In genomic region chr3:9861201-9861600, GRCh38 we compare ENCODE assay signal across 31 cellular contexts. TPM values are rescaled to one million over a fixed set of nuclear protein-coding genes. Genes with fewer than 3 reads are reported as not detected.
DNase-seq lines count a peak whose midpoint lies in the region; ATAC-seq, FAIRE-seq and TF ChIP-seq lines count a peak whose summit lies in the region.
"Had no signal": no experiment of that assay in that cellular context is flagged by ENCODE, and none has a peak within 500 bp of the region (broad histone marks: within the 10 kb centered on the region; RNA-seq: fewer than 3 reads in every experiment).

No MANE protein-coding gene starts in this region.

- H4K20me1 ChIP-seq in GM23338 (replicated peaks; ENCODE audit: insufficient read depth) (no peaks in the 10 kb centered on the region), K562 (replicated peaks; ENCODE audit: control insufficient read depth, insufficient read depth, low read length) (no peaks in the 10 kb centered on the region)
- H4K20me1 ChIP-seq: BLaER1 treated with 17β-estradiol and CSF1 and Interleukin-3, amounts not matched to agents 10 nM and 100 nM had no signal

- peak overlapping the region in 1 of 2 experiments; percentile 90; a peak in 2 of 4 replicates for H3K9ac ChIP-seq in K562 (ENCODE audit: insufficient read depth in 1 of 2, low read depth in 2 of 2, low read length in 2 of 2)
- H3K9ac ChIP-seq: BLaER1 treated with 17β-estradiol and CSF1 and Interleukin-3, amounts not matched to agents 10 nM and 100 nM had no signal

- TF ChIP-seq EP300 in K562 (IDR thresholded peaks at IDR 0.05; ENCODE audit: low read length), result no peak

- no peak overlapping the region for H3K27ac Mint-ChIP-seq in GM23338
- H3K27ac Mint-ChIP-seq: CD4-positive, alpha-beta T cell; HFFc6 had no signal

- intact Hi-C loops in K562 (cut with micrococcal nuclease) (loop anchor here (5.0 kb wide), 2 partner anchors 56 to 71 kb away; partner anchors contain the start of genes CRELD1 and IL17RC), posterior vena cava (cut with DNase I) (no loop called here)

- H3K9me3 ChIP-seq in K562 (replicated peaks; ENCODE audit: control insufficient read depth, insufficient read depth, low read depth, low read length), result no peaks in the 10 kb centered on the region
- H3K9me3 ChIP-seq: A549; BLaER1 treated with 17β-estradiol and CSF1 and Interleukin-3, amounts not matched to agents 10 nM and 100 nM had no signal

- TF ChIP-seq POLR2A in K562 (conservative IDR thresholded peaks at IDR 0.05), result no peak

- CTCF ChIA-PET in HEK293T (lab: Yijun Ruan, JAX), result no interaction called here
- CTCF ChIA-PET in K562 (lab: Yijun Ruan, JAX; ENCODE audit: low intra/inter-chr PET ratio), result no interaction called here

- no peak for FAIRE-seq in K562 (lab: Jason Lieb, UNC)
- FAIRE-seq: A549, D721Med, G401.6, H54 had no signal

- H3K4me3 ChIP-seq in GM23338 (no peak overlapping the region), K562 (no peak overlapping the region)
- H3K4me3 ChIP-seq: A549; BLaER1 treated with 17β-estradiol and CSF1 and Interleukin-3, amounts not matched to agents 10 nM and 100 nM had no signal

- H3K4me1 Mint-ChIP-seq in GM23338, result peaks cover 25% of the 10 kb centered on the region

- no peak overlapping the region for H3K4me3 Mint-ChIP-seq in GM23338
- H3K4me3 Mint-ChIP-seq: CD4-positive, alpha-beta T cell; HFFc6 had no signal

- H2AFZ ChIP-seq in GM23338 (no peak overlapping the region), K562 (ENCODE audit: low read depth, low read length) (peak overlapping the region; percentile 99)

- H3K36me3 ChIP-seq in GM23338 (ENCODE audit: insufficient read depth) (no peaks in the 10 kb centered on the region), K562 (ENCODE audit: control insufficient read depth, insufficient read depth, low read length) (no peaks in the 10 kb centered on the region)
- H3K36me3 ChIP-seq: BLaER1 treated with 17β-estradiol and CSF1 and Interleukin-3, amounts not matched to agents 10 nM and 100 nM had no signal

- TF ChIP-seq CTCF in GM23338 (conservative IDR thresholded peaks at IDR 0.05; ENCODE audit: low read depth in 2 of 2), result no peak
- no peak for TF ChIP-seq CTCF in K562 (IDR thresholded peaks at IDR 0.05 in 2 of 3, conservative IDR thresholded peaks at IDR 0.05 in 1 of 3; ENCODE audit: insufficient read depth in 2 of 3, low read depth in 1 of 3, low read length in 3 of 3)

- H3K27me3 ChIP-seq in GM23338 (ENCODE audit: insufficient read depth) (0 out of 2 replicates have a peak, but pooled peaks cover 2% of the 10 kb centered on the region), K562 (ENCODE audit: control insufficient read depth in 2 of 2, insufficient read depth in 2 of 2, low read length in 2 of 2) (no peaks in the 10 kb centered on the region)

- no peaks in the 10 kb centered on the region for H3K79me2 ChIP-seq in GM23338 (replicated peaks; ENCODE audit: insufficient read depth)
- H3K79me2 ChIP-seq in K562 (ENCODE audit: control insufficient read depth, insufficient read depth, low read length), result no peaks in the 10 kb centered on the region

- POLR2A ChIA-PET in HEK293T (lab: Yijun Ruan, JAX), result interaction anchor here (1.0 kb wide), 1 partner anchor 17 kb away, joined by 4 read pairs; the partner anchor contains the start of gene RPUSD3
- POLR2A ChIA-PET in K562 (lab: Yijun Ruan, JAX), result interaction anchor here (0.6 kb wide), 1 partner anchor 56 kb away, joined by 3 read pairs; no protein-coding TSS in a partner anchor

- TF ChIP-seq RAD21 in K562 (CRISPR knock-in tag; conservative IDR thresholded peaks at IDR 0.05 in 1 of 2, IDR thresholded peaks at IDR 0.05 in 1 of 2), result no peak

- WGBS in K562 (ENCODE audit: insufficient coverage, low coverage, missing lambda C conversion rate), result 74% methylated on average over 4 of the region's 4 CpGs

- H3K4me2 ChIP-seq in GM23338 (peak overlapping the region; percentile 60; the same call in 1 of the 2 replicates), K562 (ENCODE audit: insufficient read depth, low read length) (no peak overlapping the region)
- H3K4me2 ChIP-seq: A549; BLaER1 treated with 17β-estradiol and CSF1 and Interleukin-3, amounts not matched to agents 10 nM and 100 nM had no signal

- H3K27ac ChIP-seq in GM23338 (ENCODE audit: low read depth) (no peak overlapping the region), K562 (ENCODE audit: extremely low read depth, low read depth, low read length) (no peak overlapping the region)
- H3K27ac ChIP-seq: BLaER1 treated with 17β-estradiol and CSF1 and Interleukin-3, amounts not matched to agents 10 nM and 100 nM; HL-60 had no signal

- DNase-seq in GM23338 (ENCODE audit: low spot score) (peak; percentile 60), HEK293T (ENCODE audit: extremely low spot score) (no peak), K562 (ENCODE audit: extremely low read depth in 1 of 4, low spot score in 3 of 4) (no peak), posterior vena cava (ENCODE audit: low spot score) (peak; percentile 29), NCI-H2196 treated with DMSO at 0.1 percent for 48 hours (lab: John Stamatoyannopoulos, UW; ENCODE audit: unreplicated experiment) (no peak)
- no peak for DNase-seq in effector CD4-positive, alpha-beta T cell
- DNase-seq: AML-193; CD4-positive, alpha-beta T cell; DMS53; HFFc6; Kasumi-1; MV-4-11; NCI-H1105; NCI-H146; NCI-H1930; NCI-H2107; NCI-H2227 treated with DMSO at 0.1 percent for 48 hours; NCI-H526 treated with DMSO at 0.1 percent for 48 hours; RPMI8226; SHP77; T-helper 1 cell had no signal

- no peaks in the 10 kb centered on the region for H3K9me2 ChIP-seq in GM23338 (ENCODE audit: insufficient read depth)

- in situ Hi-C loops in K562 (cut with MboI), result no loop called here

- H3K4me1 ChIP-seq in GM23338 (ENCODE audit: insufficient read depth) (peaks cover 3% of the 10 kb centered on the region; the same call in 1 of the 2 replicates), K562 (replicated peaks in 1 of 2; ENCODE audit: control insufficient read depth in 2 of 2, insufficient read depth in 2 of 2, low read length in 2 of 2) (peaks cover 6 to 30% of the 10 kb centered on the region in 2 experiments; a peak in 4 of 5 replicates)

- no TSS peak for BruUV-seq in K562 (replicated peaks; lab: Mats Ljungman, UMichigan)

- no peaks in the 10 kb centered on the region for H3K9me3 Mint-ChIP-seq in GM23338
- H3K9me3 Mint-ChIP-seq: CD4-positive, alpha-beta T cell; HFFc6 had no signal

- H3K9me1 ChIP-seq in K562 (ENCODE audit: control insufficient read depth, insufficient read depth, low read length), result no peaks in the 10 kb centered on the region

- H3F3A ChIP-seq in GM23338 (replicated peaks; ENCODE audit: low read depth), result no peaks in the 10 kb centered on the region

- H3K36me3 Mint-ChIP-seq in GM23338 (ENCODE audit: low read depth), result no peaks in the 10 kb centered on the region

- peaks cover 9% of the 10 kb centered on the region for H3K27me3 Mint-ChIP-seq in GM23338 (ENCODE audit: insufficient read depth, low read depth, poor library complexity)

- peak; percentile 20 for ATAC-seq in GM23338
- ATAC-seq in K562, result no peak
- ATAC-seq in GM21447 (IDR thresholded peaks at IDR 0.05; ENCODE audit: unreplicated experiment), result no peak
- ATAC-seq: A549 had no signal

RNA-seq across cellular contexts. Expression of gene RPUSD3, which starts 17.4 kb away (rescaled TPM):
- 73.4 and 82.8 TPM in 2 replicates for total RNA-seq in GM23338 (2014; rRNA removed; shearing (Covaris generic))
- polyA plus RNA-seq in GM23338 (2016; fragmentation: Nextera tagmentation; extraction: Ambion mirVana) (59.6 and 64.3 TPM in 2 replicates), K562 (2011; rRNA removed) (56.1 and 104 TPM in 2 replicates), K562 (2014; fragmentation: Illumina TruSeq; extraction: Trizol) (98.2 and 119 TPM in 2 replicates), K562 (2014; fragmentation: Nextera tagmentation; extraction: Ambion mirVana) (10 to 100 TPM; 13.8 to 26.4 TPM), K562 (2014; rRNA removed) (66.6 and 76.8 TPM in 2 replicates)
- 79.3 and 118 TPM in 2 replicates for total RNA-seq in K562 (2011; cell fraction: chromatin; rRNA removed; ENCODE audit: low replicate concordance)
- 76.7 and 80.0 TPM in 2 replicates for total RNA-seq in K562 (2011; cell fraction: nucleolus; rRNA removed)
- total RNA-seq in K562 (2011; cell fraction: nucleoplasm; rRNA removed), result 76.9 and 87.5 TPM in 2 replicates
- total RNA-seq in K562 (2014; rRNA removed) (73.0 and 90.5 TPM in 2 replicates), K562 (2014; rRNA removed; fragmentation: Illumina TruSeq; extraction: Trizol) (44.3 and 55.8 TPM in 2 replicates), K562 (2015; rRNA removed; fragmentation: Illumina TruSeq; extraction: Trizol) (51.5 and 59.3 TPM in 2 replicates), K562 (2021) (99.0 and 100 TPM in 2 replicates), posterior vena cava (10 to 100 TPM; 18.2 to 20.0 TPM)
- 77.0 and 146 TPM in 2 replicates for polyA plus RNA-seq in K562 (2011; cell fraction: cytosol; rRNA removed)
- polyA plus RNA-seq in K562 (2011; cell fraction: nucleus; rRNA removed), result 62.9 and 99.5 TPM in 2 replicates
- polyA plus RNA-seq in K562 (2012), result 69.4 and 77.4 TPM in 2 replicates
- polyA minus RNA-seq in K562 (2011; rRNA and poly(A)+ RNA removed), result 42.4 and 42.7 TPM in 2 replicates
- polyA minus RNA-seq in K562 (2011; cell fraction: cytosol; rRNA and poly(A)+ RNA removed), result 33.5 and 40.3 TPM in 2 replicates
- 26.7 and 27.1 TPM in 2 replicates for polyA minus RNA-seq in K562 (2011; cell fraction: nucleus; rRNA and poly(A)+ RNA removed)

RNA-seq across cellular contexts. Expression of gene CIDEC, which starts 18.9 kb away (rescaled TPM):
- not detected in 2 replicates for total RNA-seq in GM23338 (2014; rRNA removed; shearing (Covaris generic))
- not detected in 2 replicates for polyA plus RNA-seq in GM23338 (2016; fragmentation: Nextera tagmentation; extraction: Ambion mirVana)
- total RNA-seq in K562 (2011; cell fraction: chromatin; rRNA removed; ENCODE audit: low replicate concordance), result not detected in 2 replicates
- total RNA-seq in K562 (2011; cell fraction: nucleolus; rRNA removed), result not detected in 2 replicates
- not detected in 2 replicates for total RNA-seq in K562 (2011; cell fraction: nucleoplasm; rRNA removed)
- total RNA-seq in K562 (2014; rRNA removed), result not detected in 2 replicates
- total RNA-seq in K562 (2014; rRNA removed; fragmentation: Illumina TruSeq; extraction: Trizol), result not detected in 2 replicates
- not detected in 2 replicates for total RNA-seq in K562 (2015; rRNA removed; fragmentation: Illumina TruSeq; extraction: Trizol)
- total RNA-seq in K562 (2021), result not detected in 2 replicates
- not detected in 2 replicates for polyA plus RNA-seq in K562 (2011; rRNA removed)
- polyA plus RNA-seq in K562 (2011; cell fraction: cytosol; rRNA removed), result 0.09 and 0.39 TPM in 2 replicates
- not detected in 2 replicates for polyA plus RNA-seq in K562 (2011; cell fraction: nucleus; rRNA removed)
- polyA plus RNA-seq in K562 (2012), result not detected in 2 replicates
- not detected in 2 replicates for polyA plus RNA-seq in K562 (2014; fragmentation: Illumina TruSeq; extraction: Trizol)
- not detected for polyA plus RNA-seq in K562 (2014; fragmentation: Nextera tagmentation; extraction: Ambion mirVana)
- polyA plus RNA-seq in K562 (2014; rRNA removed), result not detected in 2 replicates
- not detected in 2 replicates for polyA minus RNA-seq in K562 (2011; rRNA and poly(A)+ RNA removed)
- polyA minus RNA-seq in K562 (2011; cell fraction: cytosol; rRNA and poly(A)+ RNA removed), result not detected in 2 replicates
- polyA minus RNA-seq in K562 (2011; cell fraction: nucleus; rRNA and poly(A)+ RNA removed), result not detected in 2 replicates
- 1 to 10 TPM; 1.2 to 2.9 TPM for total RNA-seq in posterior vena cava
- total RNA-seq: CD4-positive, alpha-beta T cell; Daoy; HFFc6; MCF 10A; NCI-H460 had no signal

RNA-seq across cellular contexts. Expression of gene JAGN1, which starts 29.2 kb away (rescaled TPM):
- 22.5 and 23.7 TPM in 2 replicates for total RNA-seq in GM23338 (2014; rRNA removed; shearing (Covaris generic))
- polyA plus RNA-seq in GM23338 (2016; fragmentation: Nextera tagmentation; extraction: Ambion mirVana) (27.9 and 32.0 TPM in 2 replicates), K562 (2011; rRNA removed) (66.3 and 77.8 TPM in 2 replicates), K562 (2014; fragmentation: Illumina TruSeq; extraction: Trizol) (52.3 and 62.6 TPM in 2 replicates), K562 (2014; fragmentation: Nextera tagmentation; extraction: Ambion mirVana) (10 to 100 TPM; 31.6 to 33.3 TPM), K562 (2014; rRNA removed) (49.8 and 54.6 TPM in 2 replicates)
- total RNA-seq in K562 (2011; cell fraction: chromatin; rRNA removed; ENCODE audit: low replicate concordance), result 61.7 and 101 TPM in 2 replicates
- 84.5 and 103 TPM in 2 replicates for total RNA-seq in K562 (2011; cell fraction: nucleolus; rRNA removed)
- total RNA-seq in K562 (2011; cell fraction: nucleoplasm; rRNA removed), result 97.8 and 112 TPM in 2 replicates
- total RNA-seq in K562 (2014; rRNA removed) (38.9 and 41.1 TPM in 2 replicates), K562 (2014; rRNA removed; fragmentation: Illumina TruSeq; extraction: Trizol) (40.3 and 42.4 TPM in 2 replicates), K562 (2015; rRNA removed; fragmentation: Illumina TruSeq; extraction: Trizol) (31.1 and 33.9 TPM in 2 replicates), K562 (2021) (57.2 and 58.8 TPM in 2 replicates), posterior vena cava (10 to 100 TPM; 19.6 to 20.0 TPM)
- 70.4 and 88.4 TPM in 2 replicates for polyA plus RNA-seq in K562 (2011; cell fraction: cytosol; rRNA removed)
- 37.0 and 45.1 TPM in 2 replicates for polyA plus RNA-seq in K562 (2011; cell fraction: nucleus; rRNA removed)
- polyA plus RNA-seq in K562 (2012), result 56.0 and 64.7 TPM in 2 replicates
- 58.7 and 70.5 TPM in 2 replicates for polyA minus RNA-seq in K562 (2011; rRNA and poly(A)+ RNA removed)
- polyA minus RNA-seq in K562 (2011; cell fraction: cytosol; rRNA and poly(A)+ RNA removed), result 27.5 and 42.9 TPM in 2 replicates
- 16.8 and 25.8 TPM in 2 replicates for polyA minus RNA-seq in K562 (2011; cell fraction: nucleus; rRNA and poly(A)+ RNA removed)

RNA-seq across cellular contexts. Expression of gene IL17RE, which starts 41.4 kb away (rescaled TPM):
- 3.4 and 4.3 TPM in 2 replicates for total RNA-seq in GM23338 (2014; rRNA removed; shearing (Covaris generic))
- polyA plus RNA-seq in GM23338 (2016; fragmentation: Nextera tagmentation; extraction: Ambion mirVana) (1.0 and 1.1 TPM in 2 replicates), K562 (2011; rRNA removed) (1.1 and 1.9 TPM in 2 replicates), K562 (2014; fragmentation: Illumina TruSeq; extraction: Trizol) (0.39 and 0.73 TPM in 2 replicates), K562 (2014; fragmentation: Nextera tagmentation; extraction: Ambion mirVana) (not detected), K562 (2014; rRNA removed) (0.23 and 0.32 TPM in 2 replicates)
- 4.4 and 7.9 TPM in 2 replicates for total RNA-seq in K562 (2011; cell fraction: chromatin; rRNA removed; ENCODE audit: low replicate concordance)
- 2.8 and 5.7 TPM in 2 replicates for total RNA-seq in K562 (2011; cell fraction: nucleolus; rRNA removed)
- total RNA-seq in K562 (2011; cell fraction: nucleoplasm; rRNA removed), result 4.6 and 5.8 TPM in 2 replicates
- total RNA-seq in K562 (2014; rRNA removed) (0.20 TPM in 1 of 2 replicates, not detected in the other), K562 (2014; rRNA removed; fragmentation: Illumina TruSeq; extraction: Trizol) (0.48 and 0.51 TPM in 2 replicates), K562 (2015; rRNA removed; fragmentation: Illumina TruSeq; extraction: Trizol) (0.26 TPM in 1 of 2 replicates, not detected in the other), K562 (2021) (0.47 and 0.72 TPM in 2 replicates), posterior vena cava (1 to 10 TPM; 9.6 to 10.0 TPM)
- 0.29 and 1.2 TPM in 2 replicates for polyA plus RNA-seq in K562 (2011; cell fraction: cytosol; rRNA removed)
- 3.7 and 5.1 TPM in 2 replicates for polyA plus RNA-seq in K562 (2011; cell fraction: nucleus; rRNA removed)
- 0.46 and 0.91 TPM in 2 replicates for polyA plus RNA-seq in K562 (2012)
- polyA minus RNA-seq in K562 (2011; rRNA and poly(A)+ RNA removed), result 0.67 and 1.0 TPM in 2 replicates
- not detected in 2 replicates for polyA minus RNA-seq in K562 (2011; cell fraction: cytosol; rRNA and poly(A)+ RNA removed)
- polyA minus RNA-seq in K562 (2011; cell fraction: nucleus; rRNA and poly(A)+ RNA removed), result 0.67 and 1.7 TPM in 2 replicates

RNA-seq across cellular contexts. Expression of gene TTLL3, which starts 51.1 kb away (rescaled TPM):
- total RNA-seq in GM23338 (2014; rRNA removed; shearing (Covaris generic)), result 4.5 and 5.3 TPM in 2 replicates
- polyA plus RNA-seq in GM23338 (2016; fragmentation: Nextera tagmentation; extraction: Ambion mirVana), result 3.7 and 4.9 TPM in 2 replicates
- total RNA-seq in K562 (2011; cell fraction: chromatin; rRNA removed; ENCODE audit: low replicate concordance), result 652 and 1,082 TPM in 2 replicates
- total RNA-seq in K562 (2011; cell fraction: nucleolus; rRNA removed), result 407 and 449 TPM in 2 replicates
- 488 and 686 TPM in 2 replicates for total RNA-seq in K562 (2011; cell fraction: nucleoplasm; rRNA removed)
- 30.7 and 34.0 TPM in 2 replicates for total RNA-seq in K562 (2014; rRNA removed)
- total RNA-seq in K562 (2014; rRNA removed; fragmentation: Illumina TruSeq; extraction: Trizol), result 28.7 and 33.0 TPM in 2 replicates
- 31.6 and 33.2 TPM in 2 replicates for total RNA-seq in K562 (2015; rRNA removed; fragmentation: Illumina TruSeq; extraction: Trizol)
- total RNA-seq in K562 (2021), result 53.7 and 63.6 TPM in 2 replicates
- 95.8 and 120 TPM in 2 replicates for polyA plus RNA-seq in K562 (2011; rRNA removed)
- polyA plus RNA-seq in K562 (2011; cell fraction: cytosol; rRNA removed), result 71.0 and 73.2 TPM in 2 replicates
- polyA plus RNA-seq in K562 (2011; cell fraction: nucleus; rRNA removed), result 641 and 948 TPM in 2 replicates
- 65.7 and 182 TPM in 2 replicates for polyA plus RNA-seq in K562 (2012)
- polyA plus RNA-seq in K562 (2014; fragmentation: Illumina TruSeq; extraction: Trizol), result 53.8 and 60.9 TPM in 2 replicates
- 10 to 100 TPM in 1 of 2 experiments, 1 to 10 TPM in 1; 8.9 to 11.6 TPM for polyA plus RNA-seq in K562 (2014; fragmentation: Nextera tagmentation; extraction: Ambion mirVana)
- polyA plus RNA-seq in K562 (2014; rRNA removed), result 72.7 and 106 TPM in 2 replicates
- 99.7 and 103 TPM in 2 replicates for polyA minus RNA-seq in K562 (2011; rRNA and poly(A)+ RNA removed)
- polyA minus RNA-seq in K562 (2011; cell fraction: cytosol; rRNA and poly(A)+ RNA removed), result 19.4 and 21.8 TPM in 2 replicates
- polyA minus RNA-seq in K562 (2011; cell fraction: nucleus; rRNA and poly(A)+ RNA removed), result 133 and 150 TPM in 2 replicates
- 10 to 100 TPM; 24.9 to 44.4 TPM for total RNA-seq in posterior vena cava

Comparison
In these comparisons a context has a peak if more than half of its experiments do, and no peak if none do; other contexts are left out.
1. DNase-seq: peak in GM23338 (single experiment) and posterior vena cava (single experiment); none in HEK293T (single experiment), K562 (0 of 4), NCI-H2196 treated with DMSO at 0.1 percent for 48 hours (single experiment) and effector CD4-positive, alpha-beta T cell (single experiment).